Comparison of ENCODE assay signal across 27 cellular contexts in genomic region chr10:100146398-100146797, GRCh38.
"Had no signal": no experiment of that assay in that cellular context is flagged by ENCODE, and none has a peak within 500 bp of the region (broad histone marks: within the 10 kb centered on the region; RNA-seq: fewer than 3 reads in every experiment).

No MANE protein-coding gene starts in this region.

- H3K9me3 ChIP-seq: left lung, lower lobe of right lung, pancreas, right atrium auricular region, stomach, testis, thyroid gland, transverse colon, upper lobe of left lung, vagina had no signal

- H3K4me1 ChIP-seq: left lung, lower lobe of right lung, pancreas, right atrium auricular region, testis, thyroid gland, transverse colon, upper lobe of left lung, vagina had no signal

- H3K27ac ChIP-seq: left lung, lower lobe of right lung, pancreas, right atrium auricular region, skin epidermis, stomach, testis, thyroid gland, transverse colon, upper lobe of left lung, vagina had no signal

- H3K4me3 ChIP-seq: left lung, lower lobe of right lung, pancreas, right atrium auricular region, skin epidermis, stomach, testis, thyroid gland, transverse colon, upper lobe of left lung, vagina had no signal

- FAIRE-seq: islet of Langerhans, kidney, pancreas had no signal

- H3K27me3 ChIP-seq: left lung, pancreas, right atrium auricular region, stomach, testis, thyroid gland, transverse colon, upper lobe of left lung, vagina had no signal

- ATAC-seq: left lung; lower lobe of right lung; naive thymus-derived CD8-positive, alpha-beta T cell; sciatic nerve; stimulated activated naive B cell treated with anti-CD40 and anti-IgM and Interleukin-4, amounts not matched to agents 10 μg/mL and 1 μg/mL and 100 μg/mL, for 72 hours; stimulated activated naive CD8-positive, alpha-beta T cell treated with anti-CD3 and anti-CD28 coated beads, Interleukin-15, Interleukin-2, amounts not matched to agents 100 U/mL and 50 U/mL, for 24 hours had no signal

- DNase-seq: hypothalamus; immature natural killer cell; kidney; left colon; left lung; lower lobe of right lung; mammary epithelial cell; mesenchymal stem cell; naive thymus-derived CD8-positive, alpha-beta T cell; nucleus accumbens; pancreas; stimulated activated CD4-positive, alpha-beta T cell treated with anti-CD3 and anti-CD28 coated beads, Interleukin-12 subunit alpha, Interleukin-12 subunit beta, amount 100 ng/mL, for 4 hours; stimulated activated CD4-positive, alpha-beta T cell treated with anti-CD3 and anti-CD28 coated beads, Interleukin-15, amount 100 ng/mL, for 24 hours; stimulated activated CD4-positive, alpha-beta T cell treated with anti-CD3 and anti-CD28 coated beads, Interleukin-2, amount 100 ng/mL, for 24 hours; stimulated activated CD4-positive, alpha-beta T cell treated with anti-CD3 and anti-CD28 coated beads, Interleukin-4, amount 100 ng/mL, for 1 hour; stimulated activated naive B cell treated with anti-CD40 and anti-IgM and Interleukin-4, amounts not matched to agents 10 μg/mL and 1 μg/mL and 100 μg/mL, for 72 hours; stimulated activated naive CD8-positive, alpha-beta T cell treated with anti-CD3 and anti-CD28 coated beads, Interleukin-15, Interleukin-2, amounts not matched to agents 100 U/mL and 50 U/mL, for 24 hours; stomach; testis; thyroid gland; transverse colon; upper lobe of left lung had no signal
